8 cellular contexts compared by ENCODE assay signal in genomic region chr12:47021298-47021697, GRCh38. TPM values are rescaled to one million over a fixed set of nuclear protein-coding genes. Genes with fewer than 3 reads are reported as not detected.
A peak's percentile ranks its signal among the peaks of the same experiment; 100 is the strongest.
DNase-seq lines count a peak whose midpoint lies in the region; ATAC-seq, FAIRE-seq and TF ChIP-seq lines count a peak whose summit lies in the region.

No MANE protein-coding gene starts in this region.

- peak; percentile 89 to 92 for TF ChIP-seq RAD21 in A549 (conservative IDR thresholded peaks at IDR 0.05 in 1 of 2, IDR thresholded peaks at IDR 0.05 in 1 of 2)

- CTCF ChIA-PET in A549 (lab: Yijun Ruan, JAX): interaction anchor here (0.6 to 3.8 kb wide), 43 partner anchors 9 to 1262 kb away, joined by 3 to 32 read pairs (median 3); no protein-coding TSS in a partner anchor

- no peak overlapping the region for H2AFZ ChIP-seq in neural progenitor cell (replicated peaks)

- TF ChIP-seq POLR2A in A549 (IDR thresholded peaks at IDR 0.05; ENCODE audit: low read length): no peak
- TF ChIP-seq POLR2A in NB4 (IDR thresholded peaks at IDR 0.05; ENCODE audit: extremely low read depth, insufficient read length): no peak
- TF ChIP-seq POLR2A in esophagus squamous epithelium (IDR thresholded peaks at IDR 0.05): no peak

- H3F3A ChIP-seq in neural progenitor cell (ENCODE audit: low read depth): no peaks in the 10 kb centered on the region

- H3K4me3 Mint-ChIP-seq in neural progenitor cell: no peak overlapping the region

- peak; percentile 100 for FAIRE-seq in A549 (lab: Jason Lieb, UNC)

- TF ChIP-seq CTCF in A549 (IDR thresholded peaks at IDR 0.05) (peak; percentile 93), NB4 (IDR thresholded peaks at IDR 0.05; ENCODE audit: low read depth, low read length) (peak; percentile 49), esophagus squamous epithelium (IDR thresholded peaks at IDR 0.05) (peak in 5 of 6 experiments; percentile 42 to 80 (median 67)), neural progenitor cell (IDR thresholded peaks at IDR 0.05) (peak; percentile 78)

- H3K9me3 ChIP-seq in A549 (no peaks in the 10 kb centered on the region), SK-N-MC (ENCODE audit: low read depth, low read length) (no peaks in the 10 kb centered on the region), esophagus squamous epithelium (no peaks in the 10 kb centered on the region), neural progenitor cell (ENCODE audit: low read depth) (no peaks in the 10 kb centered on the region)

- H3K36me3 ChIP-seq in SK-N-MC (ENCODE audit: insufficient read depth, low read length) (no peaks in the 10 kb centered on the region), esophagus squamous epithelium (no peaks in the 10 kb centered on the region), neural progenitor cell (no peaks in the 10 kb centered on the region)

- DNase-seq in A549 (ENCODE audit: low read depth in 1 of 2, low spot score in 1 of 2) (peak; percentile 50 to 88), GDM1 (lab: John Stamatoyannopoulos, UW) (peak; percentile 55), NB4 (ENCODE audit: low read depth) (peak; percentile 65), SK-N-MC (ENCODE audit: low read depth, low spot score) (peak; percentile 78), esophagus squamous epithelium (lab: John Stamatoyannopoulos, UW) (no peak), neural progenitor cell (ENCODE audit: low spot score) (peak; percentile 70)

- no peak for TF ChIP-seq EP300 in A549 (IDR thresholded peaks at IDR 0.05)

- POLR2A ChIA-PET in A549 (lab: Yijun Ruan, JAX): no interaction called here

- no peaks in the 10 kb centered on the region for H3K79me2 ChIP-seq in neural progenitor cell (ENCODE audit: low read depth)

- H3K4me1 ChIP-seq in A549 (peaks cover 43% of the 10 kb centered on the region), esophagus squamous epithelium (peaks cover 0 to 35% (median 0%) of the 10 kb centered on the region in 3 donors), neural progenitor cell (no peaks in the 10 kb centered on the region)

- no peaks in the 10 kb centered on the region for H3K9me3 Mint-ChIP-seq in neural progenitor cell

- ATAC-seq in A549: peak; percentile 72 to 86
- no peak for ATAC-seq in GM21423 (IDR thresholded peaks at IDR 0.05; ENCODE audit: unreplicated experiment)
- ATAC-seq in HG03139 (IDR thresholded peaks at IDR 0.05; ENCODE audit: unreplicated experiment): no peak

- H3K4me1 Mint-ChIP-seq in neural progenitor cell: no peaks in the 10 kb centered on the region

- H3K4me2 ChIP-seq in A549: peak overlapping the region; percentile 41; the same call in 2 of the 3 replicates
- H3K4me2 ChIP-seq in neural progenitor cell: no peak overlapping the region

- H3K9ac ChIP-seq in SK-N-MC (ENCODE audit: insufficient read length) (peak overlapping the region; percentile 28), neural progenitor cell (no peak overlapping the region)

- no peaks in the 10 kb centered on the region for H3K36me3 Mint-ChIP-seq in neural progenitor cell

- H3K27me3 ChIP-seq in esophagus squamous epithelium (peaks cover 0 to 5% (median 0%) of the 10 kb centered on the region in 4 donors), neural progenitor cell (no peaks in the 10 kb centered on the region)

- no peak overlapping the region for H3K27ac ChIP-seq in A549
- H3K27ac ChIP-seq in SK-N-MC: peak overlapping the region; percentile 78
- no peak overlapping the region for H3K27ac ChIP-seq in esophagus squamous epithelium
- H3K27ac ChIP-seq in neural progenitor cell: no peak overlapping the region

- WGBS in A549 (ENCODE audit: missing lambda C conversion rate): 47% methylated on average over 2 of the region's 2 CpGs
- WGBS in esophagus squamous epithelium, 2 donors: 48 to 50% methylated on average over 2 of the region's 2 CpGs

- intact Hi-C loops in esophagus squamous epithelium (cut with DNase I): no loop called here

- peaks cover 2% of the 10 kb centered on the region for H3K27me3 Mint-ChIP-seq in neural progenitor cell (ENCODE audit: insufficient read depth, low read depth)

- H3K4me3 ChIP-seq in A549 (no peak overlapping the region), NB4 (ENCODE audit: low read depth, low read length) (no peak overlapping the region), SK-N-MC (no peak overlapping the region), esophagus squamous epithelium (no peak overlapping the region), neural progenitor cell (no peak overlapping the region)

- no peaks in the 10 kb centered on the region for H4K20me1 ChIP-seq in neural progenitor cell (ENCODE audit: low read depth)

- H3K27ac Mint-ChIP-seq in neural progenitor cell: no peak overlapping the region

TF ChIP-seq in A549, 52 proteins besides CTCF, POLR2A, EP300 and RAD21:
- no peak for TF ChIP-seq FOXS1 (CRISPR knock-in tag; IDR thresholded peaks at IDR 0.05)
- peak; percentile 3 for TF ChIP-seq MAFK (IDR thresholded peaks at IDR 0.05; ENCODE audit: partially characterized antibody)
- TF ChIP-seq SMC3 (IDR thresholded peaks at IDR 0.05): peak; percentile 88
- no peak for TF ChIP-seq FOSL2 (IDR thresholded peaks at IDR 0.05)
- peak; percentile 75 for TF ChIP-seq FOSL2 (CRISPR knock-in tag; IDR thresholded peaks at IDR 0.05)

RNA-seq across cellular contexts. Expression of gene PCED1B, which starts 58.1 kb away (rescaled TPM):
- polyA plus RNA-seq in A549 (2011; rRNA removed) (74.6 and 92.2 TPM in 2 replicates), A549 (2017; fragmentation: RNase III; extraction: RNeasy Plus Mini Kit Qiagen cat#74134 plus additional on column Dnase treatment) (92.7 to 122 TPM (median 108 TPM) in 3 replicates)
- 104 and 133 TPM in 2 replicates for polyA plus RNA-seq in A549 (2012; cell fraction: cytosol; rRNA removed)
- 247 TPM in 2 replicates for polyA plus RNA-seq in A549 (2012; cell fraction: nucleus; rRNA removed)
- polyA minus RNA-seq in A549 (2011; rRNA and poly(A)+ RNA removed): 75.0 and 84.8 TPM in 2 replicates
- total RNA-seq in esophagus squamous epithelium (1 to 10 TPM in 3 of 4 donors, not detected in 1; 1.2 to 2.5 (median 2.3) TPM), neural progenitor cell (ENCODE audit: low replicate concordance) (0.25 and 3.1 TPM in 2 replicates)

RNA-seq across cellular contexts. Expression of gene AMIGO2, which starts 58.5 kb away (rescaled TPM):
- polyA plus RNA-seq in A549 (2011; rRNA removed) (636 and 690 TPM in 2 replicates), A549 (2017; fragmentation: RNase III; extraction: RNeasy Plus Mini Kit Qiagen cat#74134 plus additional on column Dnase treatment) (196 to 288 TPM (median 273 TPM) in 3 replicates)
- 131 and 181 TPM in 2 replicates for polyA plus RNA-seq in A549 (2012; cell fraction: cytosol; rRNA removed)
- polyA plus RNA-seq in A549 (2012; cell fraction: nucleus; rRNA removed): 104 and 164 TPM in 2 replicates
- 293 and 311 TPM in 2 replicates for polyA minus RNA-seq in A549 (2011; rRNA and poly(A)+ RNA removed)
- total RNA-seq in esophagus squamous epithelium (1 to 10 TPM; 1.6 to 4.8 (median 2.9) TPM), neural progenitor cell (ENCODE audit: low replicate concordance) (1.6 and 1.7 TPM in 2 replicates)

Comparison
In these comparisons a context has a peak if more than half of its experiments do, and no peak if none do; other contexts are left out.
1. ATAC-seq: peak in A549 (2 of 2); none in GM21423 (single experiment) and HG03139 (single experiment).
2. Peak in every context shown above with its lines, with median percentiles within 50 percentile points of each other: CTCF ChIP-seq.